34 cellular contexts compared by ENCODE assay signal in genomic region chr3:161531930-161532329, GRCh38.
"Had no signal": no experiment of that assay in that cellular context is flagged by ENCODE, and none has a peak within 500 bp of the region (broad histone marks: within the 10 kb centered on the region; RNA-seq: fewer than 3 reads in every experiment).

No MANE protein-coding gene starts in this region.

- H3K36me3 ChIP-seq: MG63 had no signal

- DNase-seq: Karpas-422, Kasumi-1, MG63, MM.1S, MV-4-11, NCI-H1048, NCI-H1092, NCI-H1092 treated with DMSO at 0.1 percent for 48 hours, NCI-H1105, NCI-H1105 treated with DMSO at 0.1 percent for 48 hours, NCI-H1417, NCI-H1417 treated with DMSO at 0.1 percent for 48 hours, NCI-H1436, NCI-H1436 treated with DMSO at 0.1 percent for 48 hours, NCI-H146, NCI-H1694, NCI-H1694 treated with DMSO at 0.1 percent for 48 hours, NCI-H187, NCI-H187 treated with DMSO at 0.1 percent for 48 hours, NCI-H1930, NCI-H2029, NCI-H2029 treated with DMSO at 0.1 percent for 48 hours, NCI-H2081, NCI-H2081 treated with DMSO at 0.1 percent for 48 hours, NCI-H2107, NCI-H2171, NCI-H2171 treated with DMSO at 0.1 percent for 48 hours, NCI-H2227 treated with DMSO at 0.1 percent for 48 hours, NCI-H226, NCI-H345, NCI-H446, NCI-H446 treated with DMSO at 0.1 percent for 48 hours, NCI-H510A had no signal

- H3K27ac ChIP-seq: KMS-11 had no signal

- H3K4me2 ChIP-seq: KMS-11 had no signal

- H3K4me3 ChIP-seq: MG63 had no signal

- H3K9me3 ChIP-seq: MG63 had no signal

- H3K9ac ChIP-seq: KMS-11 had no signal
